Comparison of ENCODE assay signal across 8 cellular contexts in genomic region chr13:68304287-68304893, GRCh38.
DNase-seq lines count a peak whose midpoint lies in the region; ATAC-seq, FAIRE-seq and TF ChIP-seq lines count a peak whose summit lies in the region.

No MANE protein-coding gene starts in this region.

- H3K4me1 Mint-ChIP-seq in osteocyte (ENCODE audit: unreplicated experiment) = no peaks in the 10 kb centered on the region
- no peaks in the 10 kb centered on the region for H3K4me1 Mint-ChIP-seq in stimulated activated effector memory CD8-positive, alpha-beta T cell treated with anti-CD3 and anti-CD28 coated beads, Interleukin-12 subunit alpha, Interleukin-12 subunit beta, amount 100 ng/mL, for 72 hours

- H3K4me3 Mint-ChIP-seq in osteocyte (ENCODE audit: unreplicated experiment) = no peak overlapping the region
- H3K4me3 Mint-ChIP-seq in stimulated activated effector memory CD8-positive, alpha-beta T cell treated with anti-CD3 and anti-CD28 coated beads, Interleukin-12 subunit alpha, Interleukin-12 subunit beta, amount 100 ng/mL, for 72 hours = no peak overlapping the region

- no peak for FAIRE-seq in GM12892 (lab: Jason Lieb, UNC)

- H3K27ac Mint-ChIP-seq in osteocyte (ENCODE audit: unreplicated experiment) = no peak overlapping the region
- H3K27ac Mint-ChIP-seq in stimulated activated effector memory CD8-positive, alpha-beta T cell treated with anti-CD3 and anti-CD28 coated beads, Interleukin-12 subunit alpha, Interleukin-12 subunit beta, amount 100 ng/mL, for 72 hours = no peak overlapping the region

- DNase-seq in DMS53 treated with DMSO at 0.1 percent for 48 hours (lab: John Stamatoyannopoulos, UW; ENCODE audit: unreplicated experiment) (peak; percentile 11), NCI-H1092 treated with DMSO at 0.1 percent for 48 hours (lab: John Stamatoyannopoulos, UW) (peak; percentile 66), cerebellar cortex (ENCODE audit: low spot score) (peak; percentile 6), osteocyte (ENCODE audit: extremely low spot score, unreplicated experiment) (no peak), GM12892 (ENCODE audit: insufficient read length) (no peak)
- no peak for DNase-seq in stimulated activated effector memory CD8-positive, alpha-beta T cell treated with anti-CD3 and anti-CD28 coated beads, Interleukin-12 subunit alpha, Interleukin-12 subunit beta, amount 100 ng/mL, for 72 hours (ENCODE audit: low spot score in 2 of 2)

- no peaks in the 10 kb centered on the region for H3K36me3 Mint-ChIP-seq in osteocyte (ENCODE audit: unreplicated experiment)
- no peaks in the 10 kb centered on the region for H3K36me3 Mint-ChIP-seq in stimulated activated effector memory CD8-positive, alpha-beta T cell treated with anti-CD3 and anti-CD28 coated beads, Interleukin-12 subunit alpha, Interleukin-12 subunit beta, amount 100 ng/mL, for 72 hours

- peaks cover 3% of the 10 kb centered on the region for H3K27me3 Mint-ChIP-seq in osteocyte (ENCODE audit: unreplicated experiment)

- H3K9me3 Mint-ChIP-seq in osteocyte (ENCODE audit: unreplicated experiment) = no peaks in the 10 kb centered on the region
- peaks cover 4% of the 10 kb centered on the region for H3K9me3 Mint-ChIP-seq in stimulated activated effector memory CD8-positive, alpha-beta T cell treated with anti-CD3 and anti-CD28 coated beads, Interleukin-12 subunit alpha, Interleukin-12 subunit beta, amount 100 ng/mL, for 72 hours

- ATAC-seq in GM21825 (IDR thresholded peaks at IDR 0.05; ENCODE audit: unreplicated experiment) (peak; percentile 60), GM21515 (IDR thresholded peaks at IDR 0.05; ENCODE audit: unreplicated experiment) (no peak)
- no peak for ATAC-seq in stimulated activated effector memory CD8-positive, alpha-beta T cell treated with anti-CD3 and anti-CD28 coated beads, Interleukin-12 subunit alpha, Interleukin-12 subunit beta, amount 100 ng/mL, for 72 hours

- peak; percentile 80 for TF ChIP-seq CTCF in osteocyte (IDR thresholded peaks at IDR 0.05)

- TF ChIP-seq POLR2A in GM12892 (IDR thresholded peaks at IDR 0.05; ENCODE audit: low read depth, low read length) = no peak

Comparison
In these comparisons a context has a peak if more than half of its experiments do, and no peak if none do; other contexts are left out.
1. DNase-seq: peak in DMS53 treated with DMSO at 0.1 percent for 48 hours (single experiment), NCI-H1092 treated with DMSO at 0.1 percent for 48 hours (single experiment) and cerebellar cortex (single experiment); none in osteocyte (single experiment), GM12892 (single experiment) and stimulated activated effector memory CD8-positive, alpha-beta T cell treated with anti-CD3 and anti-CD28 coated beads, Interleukin-12 subunit alpha, Interleukin-12 subunit beta, amount 100 ng/mL, for 72 hours (0 of 2).